Comparison of ENCODE assay signal across 8 cellular contexts in the genomic region with DNA sequence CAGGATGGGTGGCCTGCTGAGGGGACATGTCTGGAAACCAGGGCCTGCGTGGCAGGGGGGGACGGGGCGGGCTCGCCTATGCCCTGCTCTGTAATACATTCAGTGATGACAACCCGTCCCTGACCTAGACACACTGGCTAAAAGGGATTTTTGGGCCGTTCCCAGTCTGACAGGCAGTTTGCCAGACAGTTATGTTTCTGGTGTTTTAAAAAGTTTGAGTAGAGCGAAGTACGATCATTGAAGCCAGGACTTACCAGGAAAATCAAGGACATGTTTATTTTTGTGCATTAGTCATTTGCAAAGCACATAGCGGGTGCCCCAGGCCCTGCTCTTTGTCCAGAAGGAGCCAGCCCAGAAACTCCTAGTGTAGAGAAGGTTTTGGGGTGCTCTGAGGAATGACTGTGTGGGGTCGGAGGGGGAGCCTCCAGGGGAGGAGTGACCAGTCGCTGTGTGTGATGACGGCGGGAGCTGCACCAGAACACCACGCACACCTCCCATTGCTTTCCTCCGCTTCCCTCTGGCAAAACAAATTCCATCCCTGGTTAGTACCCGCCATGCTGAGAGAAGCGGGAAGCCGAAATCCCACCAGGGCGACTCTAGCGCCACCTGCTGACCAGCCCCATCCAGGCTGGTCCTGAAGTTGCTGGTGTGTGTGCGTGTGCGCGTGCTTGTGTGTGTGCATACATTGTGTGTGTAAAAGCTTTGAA. TPM values are rescaled to one million over a fixed set of nuclear protein-coding genes. Genes with fewer than 3 reads are reported as not detected.
A peak's percentile ranks its signal among the peaks of the same experiment; 100 is the strongest.
DNase-seq lines count a peak whose midpoint lies in the region; ATAC-seq and TF ChIP-seq lines count a peak whose summit lies in the region.

No MANE protein-coding gene starts in this region.

- H4K20me1 ChIP-seq in OCI-LY7 (ENCODE audit: insufficient read depth, low read length) = no peaks in the 10 kb centered on the region

- POLR2A ChIA-PET in OCI-LY7 (lab: Charles Lee) = no interaction called here

- no peaks in the 10 kb centered on the region for H3K4me1 ChIP-seq in OCI-LY7 (ENCODE audit: insufficient read depth, low read length, poor library complexity, severe bottlenecking)
- H3K4me1 ChIP-seq in tibial artery = peaks cover 4 to 61% (median 58%) of the 10 kb centered on the region in 4 donors

- BruUV-seq in OCI-LY7 (replicated peaks; lab: Mats Ljungman, UMichigan) = no TSS peak

- H3K27ac ChIP-seq in OCI-LY7 (ENCODE audit: low read depth, low read length, poor library complexity, severe bottlenecking) (no peak overlapping the region), tibial artery (peak overlapping the region; percentile 87 to 94)

- H3K9me3 ChIP-seq in OCI-LY7 (ENCODE audit: low read length) (no peaks in the 10 kb centered on the region), tibial artery (no peaks in the 10 kb centered on the region)

- no peaks in the 10 kb centered on the region for H3K9me2 ChIP-seq in OCI-LY7 (ENCODE audit: insufficient read depth, low read length)

- H2AFZ ChIP-seq in OCI-LY7 (ENCODE audit: low read length) = peak overlapping the region; percentile 43; the same call in 1 of the 2 replicates

- no peaks in the 10 kb centered on the region for H3K27me3 ChIP-seq in tibial artery

- intact Hi-C loops in OCI-LY7 (cut with micrococcal nuclease; ENCODE audit: unreplicated experiment) = loop anchor here (2.0 to 5.0 kb wide), 2 partner anchors 113 to 286 kb away; no protein-coding TSS in a partner anchor
- intact Hi-C loops in tibial artery (cut with DNase I; ENCODE audit: low total_unique reads) = loop anchor here (2.0 kb wide), 2 partner anchors 111 to 119 kb away; no protein-coding TSS in a partner anchor

- H3K4me3 ChIP-seq in OCI-LY7 (ENCODE audit: low read depth, low read length, poor library complexity, severe bottlenecking) (no peak overlapping the region), tibial artery (peak overlapping the region; percentile 2 to 34)

- H3K79me2 ChIP-seq in OCI-LY7 (ENCODE audit: insufficient read depth, low read depth, low read length) = no peaks in the 10 kb centered on the region

- DNase-seq in CMK (ENCODE audit: low read depth) (peak; percentile 32), HuH-7 (ENCODE audit: low spot score) (peak; percentile 97), OCI-LY7 (ENCODE audit: low spot score) (peak; percentile 62), foreskin melanocyte (peak; percentile 76), non-pigmented ciliary epithelial cell (ENCODE audit: low read depth) (peak; percentile 46), tibial artery (peak; percentile 86 to 96)
- peak in 3 of 4 experiments; percentile 4 to 37 (median 6) for DNase-seq in activated naive CD4-positive, alpha-beta T cell (lab: John Stamatoyannopoulos, UW)

- peak; percentile 92 for TF ChIP-seq CTCF in OCI-LY7 (conservative IDR thresholded peaks at IDR 0.05; ENCODE audit: low read length)
- peak; percentile 95 to 98 for TF ChIP-seq CTCF in tibial artery (IDR thresholded peaks at IDR 0.05)

- CTCF ChIA-PET in OCI-LY7 (lab: Charles Lee; ENCODE audit: unreplicated experiment) = interaction anchor here (0.7 kb wide), 1 partner anchor 484 kb away, joined by 3 read pairs; no protein-coding TSS in a partner anchor

- ATAC-seq in HG03565 (IDR thresholded peaks at IDR 0.05; ENCODE audit: unreplicated experiment) = no peak

- peak overlapping the region; percentile 27; the same call in 1 of the 2 replicates for H3K4me2 ChIP-seq in OCI-LY7 (ENCODE audit: low read length)

- H3K36me3 ChIP-seq in OCI-LY7 (ENCODE audit: insufficient read depth, low read length) (no peaks in the 10 kb centered on the region), tibial artery (peaks cover 0 to 1% (median under 1%) of the 10 kb centered on the region in 3 donors)

RNA-seq across cellular contexts. Expression of gene FBLN1, which starts 50.8 kb away (rescaled TPM):
- total RNA-seq in OCI-LY7 (2014; rRNA removed; shearing (Covaris generic)) = not detected in 2 replicates
- not detected in 2 replicates for total RNA-seq in OCI-LY7 (2022)

Comparison
In these comparisons a context has a peak if more than half of its experiments do, and no peak if none do; other contexts are left out.
1. DNase-seq: peak in every context shown above with its lines; median percentile 97 in HuH-7; 91 in tibial artery; 76 in foreskin melanocyte; 62 in OCI-LY7; 46 in non-pigmented ciliary epithelial cell; 32 in CMK; 6 in activated naive CD4-positive, alpha-beta T cell.